8 cellular contexts compared by ENCODE assay signal in genomic region chr2:112481528-112482228, GRCh38.
DNase-seq lines count a peak whose midpoint lies in the region; ATAC-seq lines count a peak whose summit lies in the region.

TTL (plus strand) TSS chr2:112482156; CDS start chr2:112482345, 189 bp downstream.

- ATAC-seq in GM19023 (IDR thresholded peaks at IDR 0.05; ENCODE audit: unreplicated experiment) (peak; percentile 76), HG03196 (IDR thresholded peaks at IDR 0.05; ENCODE audit: unreplicated experiment) (peak; percentile 74), memory B cell (ENCODE audit: low read depth) (peak; percentile 75)

- peak within 1 kb of the TSS; percentile 87 for H3K27ac Mint-ChIP-seq in memory B cell

- H3K27me3 ChIP-seq in effector memory CD4-positive, alpha-beta T cell (replicated peaks; ENCODE audit: control insufficient read depth, insufficient read depth, low read length, poor library complexity, severe bottlenecking), result no peaks in the 10 kb centered on the region

- peaks cover 10% of the 10 kb centered on the region for H3K4me1 ChIP-seq in effector memory CD4-positive, alpha-beta T cell (ENCODE audit: control insufficient read depth, insufficient read depth, low read length, poor library complexity, severe bottlenecking)

- DNase-seq in Ammon's horn (ENCODE audit: low spot score), result peak; percentile 65
- DNase-seq in NCI-H774 (lab: John Stamatoyannopoulos, UW), result peak; percentile 71
- DNase-seq in activated CD8-positive, alpha-beta memory T cell treated with anti-CD3 and anti-CD28 coated beads for 24 hours, result peak; percentile 89
- DNase-seq in effector memory CD4-positive, alpha-beta T cell, result peak; percentile 68 to 72 (median 69)
- DNase-seq in memory B cell (ENCODE audit: low spot score in 2 of 2), result peak; percentile 65 to 73
- peak; percentile 60 for DNase-seq in stimulated activated CD8-positive, alpha-beta memory T cell treated with anti-CD3 and anti-CD28 coated beads, Interleukin-12 subunit alpha, Interleukin-12 subunit beta, amount 100 ng/mL, for 1 hour (ENCODE audit: low read depth)

- H3K4me3 ChIP-seq in effector memory CD4-positive, alpha-beta T cell (ENCODE audit: insufficient read depth, low read depth, low read length, poor library complexity, severe bottlenecking), result peak within 1 kb of the TSS; percentile 93

- H3K9me3 ChIP-seq in effector memory CD4-positive, alpha-beta T cell (ENCODE audit: control insufficient read depth, low read length), result no peaks in the 10 kb centered on the region

- no peaks in the 10 kb centered on the region for H3K36me3 Mint-ChIP-seq in memory B cell

- peak within 1 kb of the TSS; percentile 97 for H3K4me3 Mint-ChIP-seq in memory B cell

- H3K4me1 Mint-ChIP-seq in memory B cell, result peaks cover 21% of the 10 kb centered on the region

- H3K27ac ChIP-seq in effector memory CD4-positive, alpha-beta T cell (ENCODE audit: insufficient read depth, low read length, poor library complexity, severe bottlenecking), result peak within 1 kb of the TSS; percentile 65

- H3K9me3 Mint-ChIP-seq in memory B cell, result no peaks in the 10 kb centered on the region

- H3K27me3 Mint-ChIP-seq in memory B cell, result no peaks in the 10 kb centered on the region

- H3K36me3 ChIP-seq in effector memory CD4-positive, alpha-beta T cell (ENCODE audit: control insufficient read depth, insufficient read depth, low read length), result no peaks in the 10 kb centered on the region

Comparison
In these comparisons a context has a peak if more than half of its experiments do, and no peak if none do; other contexts are left out.
1. Peak in every context shown above with its lines: DNase-seq, ATAC-seq, H3K4me3 ChIP-seq and H3K27ac ChIP-seq.